16 cellular contexts compared by ENCODE assay signal in the genomic region with DNA sequence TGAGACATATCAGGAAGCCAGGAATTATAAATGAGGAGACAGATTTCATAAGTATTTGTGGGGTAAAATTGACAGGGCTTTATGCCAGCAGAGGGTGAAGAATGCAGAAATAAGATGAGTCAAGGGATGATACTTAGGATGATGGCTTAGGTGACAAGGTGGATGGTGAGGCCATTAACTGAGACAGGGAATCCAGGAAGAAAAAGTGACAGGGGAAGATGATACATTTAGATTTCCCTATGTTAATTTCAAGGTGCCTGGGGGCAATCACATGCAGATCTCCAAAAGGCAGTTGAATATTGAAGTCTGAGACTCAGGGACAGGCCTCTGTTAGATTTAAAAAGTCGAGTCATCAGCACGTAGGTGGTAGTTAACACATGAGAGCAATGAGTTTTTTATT.
"Had no signal": no experiment of that assay in that cellular context is flagged by ENCODE, and none has a peak within 500 bp of the region (broad histone marks: within the 10 kb centered on the region; RNA-seq: fewer than 3 reads in every experiment).

No MANE protein-coding gene starts in this region.

- H3K27me3 Mint-ChIP-seq: dendritic cell treated with granulocyte-macrophage colony-stimulating factor and Interleukin-4, amounts not matched to agents 40 ng/mL and 50 ng/mL, for 4 days; memory B cell had no signal

- H3K9me3 ChIP-seq: colonic mucosa, esophagus muscularis mucosa, gastroesophageal sphincter, heart right ventricle, left lung, lower lobe of right lung had no signal

- H3K36me3 ChIP-seq: colonic mucosa, esophagus muscularis mucosa, gastroesophageal sphincter, heart right ventricle, left lung, lower lobe of right lung had no signal

- H3K4me3 ChIP-seq: colonic mucosa, esophagus muscularis mucosa, gastroesophageal sphincter, heart right ventricle, left lung, lower lobe of right lung had no signal

- H3K36me3 Mint-ChIP-seq: memory B cell had no signal

- H3K4me3 Mint-ChIP-seq: dendritic cell treated with granulocyte-macrophage colony-stimulating factor and Interleukin-4, amounts not matched to agents 40 ng/mL and 50 ng/mL, for 4 days; memory B cell had no signal

- H3K27ac ChIP-seq: colonic mucosa, esophagus muscularis mucosa, foreskin keratinocyte, gastroesophageal sphincter, heart right ventricle, left lung, lower lobe of right lung had no signal

- H3K9me3 Mint-ChIP-seq: memory B cell had no signal

- H3K4me1 ChIP-seq: colonic mucosa, esophagus muscularis mucosa, foreskin keratinocyte, gastroesophageal sphincter, left lung, lower lobe of right lung had no signal

- H3K27ac Mint-ChIP-seq: dendritic cell treated with granulocyte-macrophage colony-stimulating factor and Interleukin-4, amounts not matched to agents 40 ng/mL and 50 ng/mL, for 4 days; memory B cell had no signal

- ATAC-seq: foreskin keratinocyte, gastroesophageal sphincter, heart right ventricle, left cardiac atrium, left lung, left ventricle myocardium superior, lower lobe of right lung had no signal

- DNase-seq: colonic mucosa; cortex of kidney; effector CD8-positive, alpha-beta T cell; foreskin keratinocyte; heart right ventricle; hippocampal formation; left cardiac atrium; left lung; left ventricle myocardium superior; lower lobe of right lung; mesendoderm; midbrain had no signal

- H3K27me3 ChIP-seq: colonic mucosa, esophagus muscularis mucosa, foreskin keratinocyte, gastroesophageal sphincter, heart right ventricle, left lung had no signal
